ENCODE assay signal across 8 cellular contexts in genomic region chr19:3556978-3557460, GRCh38. TPM values are rescaled to one million over a fixed set of nuclear protein-coding genes. Genes with fewer than 3 reads are reported as not detected.
DNase-seq lines count a peak whose midpoint lies in the region; ATAC-seq and TF ChIP-seq lines count a peak whose summit lies in the region.

No MANE protein-coding gene starts in this region.

- H3K9ac ChIP-seq in Karpas-422 (ENCODE audit: low read length): peak overlapping the region; percentile 81
- H3K9ac ChIP-seq in endodermal cell (ENCODE audit: extremely low read depth, low read length, poor library complexity, severe bottlenecking): peak overlapping the region; percentile 38

- H3K27me3 Mint-ChIP-seq in activated CD8-positive, alpha-beta T cell treated with anti-CD3 and anti-CD28 coated beads for 36 hours: no peaks in the 10 kb centered on the region
- H3K27me3 Mint-ChIP-seq in endodermal cell (ENCODE audit: insufficient read depth) (peaks cover 18% of the 10 kb centered on the region), nephron progenitor cell (ENCODE audit: low read depth, poor library complexity) (peaks cover 3% of the 10 kb centered on the region)

- peak overlapping the region; percentile 98 for H3K4me2 ChIP-seq in Karpas-422 (ENCODE audit: low read depth, low read length, poor library complexity, severe bottlenecking)

- POLR2A ChIA-PET in activated CD8-positive, alpha-beta T cell treated with anti-CD3 and anti-CD28 coated beads for 36 hours (lab: Charles Lee): interaction anchor here (0.7 to 2.2 kb wide), 11 partner anchors 9 to 140 kb away, joined by 3 to 8 read pairs (median 3); no protein-coding TSS in a partner anchor

- H3K36me3 ChIP-seq in Karpas-422 (ENCODE audit: insufficient read depth, low read length) (no peaks in the 10 kb centered on the region), endodermal cell (ENCODE audit: control insufficient read depth, insufficient read depth, low read length) (no peaks in the 10 kb centered on the region), thymus (ENCODE audit: control insufficient read depth, insufficient read depth) (peaks cover 9% of the 10 kb centered on the region)

- no peaks in the 10 kb centered on the region for H3K9me2 ChIP-seq in Karpas-422 (replicated peaks; ENCODE audit: insufficient read depth, low read length)

- peaks cover 12% of the 10 kb centered on the region for H3K36me3 Mint-ChIP-seq in activated CD8-positive, alpha-beta T cell treated with anti-CD3 and anti-CD28 coated beads for 36 hours (ENCODE audit: low read depth)
- H3K36me3 Mint-ChIP-seq in endodermal cell (ENCODE audit: low read depth): peaks cover 2% of the 10 kb centered on the region
- no peaks in the 10 kb centered on the region for H3K36me3 Mint-ChIP-seq in nephron progenitor cell (ENCODE audit: low read depth)

- H4K20me1 ChIP-seq in Karpas-422 (ENCODE audit: insufficient read depth, low read depth, low read length): peaks cover 15% of the 10 kb centered on the region; the same call in 1 of the 2 replicates

- H3K27me3 ChIP-seq in Karpas-422 (ENCODE audit: low read length) (no peaks in the 10 kb centered on the region), endodermal cell (ENCODE audit: control insufficient read depth, insufficient read depth, low read length, poor library complexity, severe bottlenecking) (no peaks in the 10 kb centered on the region), thymus (ENCODE audit: control insufficient read depth, insufficient read depth) (no peaks in the 10 kb centered on the region)

- H3K4me3 ChIP-seq in Karpas-422 (ENCODE audit: low read length) (peak overlapping the region; percentile 85), endodermal cell (ENCODE audit: low read length) (peak overlapping the region; percentile 85), thymus (ENCODE audit: low read length) (peak overlapping the region; percentile 98)

- no peaks in the 10 kb centered on the region for H3K9me3 Mint-ChIP-seq in activated CD8-positive, alpha-beta T cell treated with anti-CD3 and anti-CD28 coated beads for 36 hours
- H3K9me3 Mint-ChIP-seq in endodermal cell (no peaks in the 10 kb centered on the region), nephron progenitor cell (no peaks in the 10 kb centered on the region)

- DNase-seq in GM20000 (ENCODE audit: low spot score) (peak; percentile 76), Karpas-422 (peak; percentile 70), endodermal cell (peak; percentile 74), nephron progenitor cell (peak; percentile 45), SHP77 treated with DMSO at 0.1 percent for 48 hours (lab: John Stamatoyannopoulos, UW) (no peak)
- DNase-seq in activated CD8-positive, alpha-beta T cell treated with anti-CD3 and anti-CD28 coated beads for 36 hours: peak; percentile 80

- WGBS in endodermal cell (ENCODE audit: insufficient coverage in 1 of 2, insufficient read length in 1 of 2), 2 experiments: 1 to 2% methylated on average over 16 to 60 of the region's 60 CpGs
- under 1% methylated on average over 60 of the region's 60 CpGs for WGBS in thymus

- peak; percentile 50 for ATAC-seq in activated CD8-positive, alpha-beta T cell treated with anti-CD3 and anti-CD28 coated beads for 36 hours

- peaks cover 28% of the 10 kb centered on the region for H3K4me1 Mint-ChIP-seq in activated CD8-positive, alpha-beta T cell treated with anti-CD3 and anti-CD28 coated beads for 36 hours (ENCODE audit: low read depth)
- peaks cover 4% of the 10 kb centered on the region for H3K4me1 Mint-ChIP-seq in endodermal cell
- peaks cover 28% of the 10 kb centered on the region for H3K4me1 Mint-ChIP-seq in nephron progenitor cell

- no peak for TF ChIP-seq CTCF in C4-2B (conservative IDR thresholded peaks at IDR 0.05)
- TF ChIP-seq CTCF in GM20000 (IDR thresholded peaks at IDR 0.05; ENCODE audit: extremely low read depth, missing control alignments): no peak
- TF ChIP-seq CTCF in activated CD8-positive, alpha-beta T cell treated with anti-CD3 and anti-CD28 coated beads for 36 hours (IDR thresholded peaks at IDR 0.05): peak; percentile 35
- no peak for TF ChIP-seq CTCF in endodermal cell (conservative IDR thresholded peaks at IDR 0.05)
- TF ChIP-seq CTCF in nephron progenitor cell (IDR thresholded peaks at IDR 0.05): no peak

- intact Hi-C loops in activated CD8-positive, alpha-beta T cell treated with anti-CD3 and anti-CD28 coated beads for 36 hours (cut with micrococcal nuclease): no loop called here

- H2AFZ ChIP-seq in Karpas-422 (ENCODE audit: low read length): no peak overlapping the region

- H3K27ac ChIP-seq in C4-2B: peak overlapping the region; percentile 92
- H3K27ac ChIP-seq in Karpas-422 (ENCODE audit: low read length): peak overlapping the region; percentile 20; the same call in 1 of the 2 replicates
- no peak overlapping the region for H3K27ac ChIP-seq in endodermal cell (ENCODE audit: low read depth, low read length)
- H3K27ac ChIP-seq in thymus (ENCODE audit: low read depth): peak overlapping the region; percentile 79

- H3K9me3 ChIP-seq in Karpas-422 (ENCODE audit: low read length) (no peaks in the 10 kb centered on the region), endodermal cell (ENCODE audit: control insufficient read depth, low read length) (no peaks in the 10 kb centered on the region), thymus (ENCODE audit: control insufficient read depth) (no peaks in the 10 kb centered on the region)

- H3K27ac Mint-ChIP-seq in activated CD8-positive, alpha-beta T cell treated with anti-CD3 and anti-CD28 coated beads for 36 hours: peak overlapping the region; percentile 79
- H3K27ac Mint-ChIP-seq in endodermal cell (peak overlapping the region; percentile 88), nephron progenitor cell (no peak overlapping the region)

- H3K79me2 ChIP-seq in Karpas-422 (ENCODE audit: low read length): peaks cover 41% of the 10 kb centered on the region

- peak overlapping the region; percentile 92 for H3K4me3 Mint-ChIP-seq in activated CD8-positive, alpha-beta T cell treated with anti-CD3 and anti-CD28 coated beads for 36 hours
- peak overlapping the region; percentile 73 for H3K4me3 Mint-ChIP-seq in endodermal cell
- H3K4me3 Mint-ChIP-seq in nephron progenitor cell: peak overlapping the region; percentile 97

- CTCF ChIA-PET in activated CD8-positive, alpha-beta T cell treated with anti-CD3 and anti-CD28 coated beads for 36 hours (lab: Charles Lee): interaction anchor here (0.8 to 5.6 kb wide), 5 partner anchors 11 to 1905 kb away, joined by 3 to 56 read pairs (median 5); partner anchors contain the start of genes GIPC3 and TCF3

- peaks cover 52% of the 10 kb centered on the region for H3K4me1 ChIP-seq in Karpas-422 (ENCODE audit: low read length)
- H3K4me1 ChIP-seq in endodermal cell (ENCODE audit: control insufficient read depth, insufficient read depth, low read length): no peaks in the 10 kb centered on the region
- peaks cover 30% of the 10 kb centered on the region for H3K4me1 ChIP-seq in thymus (ENCODE audit: control insufficient read depth, insufficient read depth, low read length)

RNA-seq across cellular contexts. Expression of gene MFSD12, which starts 0.4 kb away (rescaled TPM):
- total RNA-seq in Karpas-422 (2014; rRNA removed; shearing (Covaris generic); ENCODE audit: low replicate concordance): 34.5 and 102 TPM in 2 replicates
- 10 to 100 TPM; 62.4 to 63.5 TPM for total RNA-seq in activated CD8-positive, alpha-beta T cell treated with anti-CD3 and anti-CD28 coated beads for 36 hours
- 10 to 100 TPM; 48.2 to 62.4 TPM for total RNA-seq in endodermal cell
- polyA plus RNA-seq in endodermal cell (2013, experiment 1 of 2): 44.5 TPM
- 39.0 TPM for polyA plus RNA-seq in endodermal cell (2013, experiment 2 of 2)
- 76.0 TPM for polyA plus RNA-seq in thymus

RNA-seq across cellular contexts. Expression of gene HMG20B, which starts 15.7 kb away (rescaled TPM):
- total RNA-seq in Karpas-422 (2014; rRNA removed; shearing (Covaris generic); ENCODE audit: low replicate concordance): 53.7 and 127 TPM in 2 replicates
- 10 to 100 TPM; 42.7 to 47.3 TPM for total RNA-seq in activated CD8-positive, alpha-beta T cell treated with anti-CD3 and anti-CD28 coated beads for 36 hours
- 100 to 1,000 TPM in 1 of 2 donors, 10 to 100 TPM in 1; 80.7 to 102 TPM for total RNA-seq in endodermal cell
- 80.6 TPM for polyA plus RNA-seq in endodermal cell (2013, experiment 1 of 2)
- polyA plus RNA-seq in endodermal cell (2013, experiment 2 of 2): 89.1 TPM
- 111 TPM for polyA plus RNA-seq in thymus

RNA-seq across cellular contexts. Expression of gene TEKTIP1, which starts 18.0 kb away (rescaled TPM):
- total RNA-seq in Karpas-422 (2014; rRNA removed; shearing (Covaris generic); ENCODE audit: low replicate concordance): 0.29 TPM in 1 of 2 replicates, not detected in the other
- 1 to 10 TPM; 1.6 to 2.4 TPM for total RNA-seq in activated CD8-positive, alpha-beta T cell treated with anti-CD3 and anti-CD28 coated beads for 36 hours
- 1 to 10 TPM; 4.6 to 5.7 TPM for total RNA-seq in endodermal cell
- 0.75 TPM for polyA plus RNA-seq in endodermal cell (2013, experiment 1 of 2)
- 0.62 TPM for polyA plus RNA-seq in endodermal cell (2013, experiment 2 of 2)
- polyA plus RNA-seq in thymus: 4.9 TPM

RNA-seq across cellular contexts. Expression of gene GIPC3, which starts 28.3 kb away (rescaled TPM):
- total RNA-seq in Karpas-422 (2014; rRNA removed; shearing (Covaris generic); ENCODE audit: low replicate concordance): not detected in 2 replicates
- under 1 TPM; 0.09 to 0.14 TPM for total RNA-seq in activated CD8-positive, alpha-beta T cell treated with anti-CD3 and anti-CD28 coated beads for 36 hours
- 1 to 10 TPM in 1 of 2 donors, under 1 TPM in 1; 0.93 to 1.5 TPM for total RNA-seq in endodermal cell
- polyA plus RNA-seq in endodermal cell (2013, experiment 1 of 2): 0.32 TPM
- 0.33 TPM for polyA plus RNA-seq in endodermal cell (2013, experiment 2 of 2)
- polyA plus RNA-seq in thymus: 0.91 TPM

RNA-seq across cellular contexts. Expression of gene TBXA2R, which starts 49.7 kb away (rescaled TPM):
- total RNA-seq in Karpas-422 (2014; rRNA removed; shearing (Covaris generic); ENCODE audit: low replicate concordance): 0.15 and 0.22 TPM in 2 replicates
- 1 to 10 TPM; 2.7 to 3.0 TPM for total RNA-seq in activated CD8-positive, alpha-beta T cell treated with anti-CD3 and anti-CD28 coated beads for 36 hours
- total RNA-seq in endodermal cell: under 1 TPM; 0.29 to 0.42 TPM
- 0.39 TPM for polyA plus RNA-seq in endodermal cell (2013, experiment 1 of 2)
- polyA plus RNA-seq in endodermal cell (2013, experiment 2 of 2): 0.25 TPM
- 1.2 TPM for polyA plus RNA-seq in thymus
